24 cellular contexts compared by ENCODE assay signal in the genomic region with DNA sequence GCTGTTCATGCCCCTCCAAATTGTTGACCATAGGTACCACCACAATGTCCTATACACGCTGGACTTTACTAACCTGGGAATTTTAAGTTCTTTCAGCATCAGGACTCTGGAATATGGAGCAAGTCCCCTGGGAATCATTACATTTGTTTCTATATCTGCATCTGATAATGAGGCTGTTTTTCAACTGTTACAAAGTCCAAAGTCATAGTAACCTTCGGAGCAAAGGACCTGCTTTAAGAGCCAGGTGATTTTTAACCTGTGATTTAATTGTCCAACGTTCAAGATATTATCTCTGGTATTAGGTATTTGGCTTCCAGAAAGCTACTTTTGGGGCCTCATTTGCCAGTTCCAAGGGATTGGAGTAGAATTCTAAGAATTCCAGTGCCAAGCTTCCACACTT.
"Had no signal": no experiment of that assay in that cellular context is flagged by ENCODE, and none has a peak within 500 bp of the region (broad histone marks: within the 10 kb centered on the region; RNA-seq: fewer than 3 reads in every experiment).

No MANE protein-coding gene starts in this region.

- H2AFZ ChIP-seq: neural progenitor cell had no signal

- H3K36me3 ChIP-seq: neural progenitor cell, neutrophil, right atrium auricular region, spleen, suprapubic skin, thoracic aorta, tibial artery, upper lobe of right lung had no signal

- H3K27ac ChIP-seq: neural progenitor cell, neutrophil, skin epidermis, spleen, suprapubic skin, thoracic aorta, tibial artery, upper lobe of right lung had no signal

- H3K27me3 ChIP-seq: neural progenitor cell, neutrophil, right atrium auricular region, spleen, suprapubic skin, tibial artery, upper lobe of right lung had no signal

- H3K4me2 ChIP-seq: neural progenitor cell had no signal

- H3K4me1 ChIP-seq: neural progenitor cell had no signal

- ATAC-seq: natural killer cell; sciatic nerve; stimulated activated effector memory CD8-positive, alpha-beta T cell treated with anti-CD3 and anti-CD28 coated beads, Interleukin-12 subunit alpha, Interleukin-12 subunit beta, amount 100 ng/mL, for 72 hours; upper lobe of right lung had no signal

- H3K9ac ChIP-seq: neural progenitor cell had no signal

- H3K4me3 ChIP-seq: lung, neural progenitor cell, right atrium auricular region, skin epidermis, spleen, suprapubic skin, thoracic aorta, tibial artery, upper lobe of right lung had no signal

- FAIRE-seq: islet of Langerhans, urothelium cell line had no signal

- H3K9me3 ChIP-seq: neutrophil, right atrium auricular region, spleen, suprapubic skin, thoracic aorta, tibial artery, upper lobe of right lung had no signal

- DNase-seq: hypothalamus; immature natural killer cell; mesendoderm; naive B cell; natural killer cell; nephron progenitor cell; occipital lobe; spleen; stimulated activated CD4-positive, alpha-beta T cell treated with anti-CD3 and anti-CD28 coated beads, Interleukin-4, amount 100 ng/mL, for 24 hours; stimulated activated naive CD4-positive, alpha-beta T cell; tibial artery; trophoblast cell; upper lobe of right lung had no signal
